ENCODE assay signal across 8 cellular contexts in the genomic region with DNA sequence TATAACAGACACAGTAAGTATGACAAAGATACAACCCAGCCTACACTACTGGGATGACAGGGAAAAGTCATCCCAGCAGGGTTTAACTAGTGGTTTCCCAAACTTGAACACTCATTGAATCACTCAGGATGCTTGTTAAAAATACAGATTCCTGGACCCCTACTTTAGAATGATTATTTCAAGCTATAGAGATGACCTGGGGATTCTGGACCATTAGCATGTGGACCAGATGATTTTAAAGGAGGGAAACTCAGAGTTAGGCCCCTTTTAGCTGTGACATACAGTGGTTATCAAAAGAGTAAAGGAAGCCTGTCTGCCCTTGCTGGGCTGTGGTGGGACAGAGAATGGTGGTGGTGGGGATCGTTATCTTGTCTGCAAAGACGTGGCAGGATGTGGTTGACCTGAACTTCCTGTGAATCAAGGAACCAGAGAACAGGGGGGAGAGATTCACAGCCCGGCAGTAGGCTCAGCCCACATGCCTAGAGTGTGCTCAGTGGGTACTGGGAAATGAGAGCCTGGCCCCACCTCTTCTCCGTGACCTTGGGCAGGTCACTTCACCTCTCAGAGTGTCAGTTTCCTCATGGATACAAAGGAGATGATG.
DNase-seq lines count a peak whose midpoint lies in the region; ATAC-seq, FAIRE-seq and TF ChIP-seq lines count a peak whose summit lies in the region.

No MANE protein-coding gene starts in this region.

- H3K4me3 ChIP-seq in liver (ENCODE audit: low read depth in 1 of 3, low read length in 3 of 3): no peak overlapping the region
- H3K4me3 ChIP-seq in HepG2 (replicated peaks in 1 of 3; ENCODE audit: insufficient read depth in 1 of 3, low read depth in 2 of 3, low read length in 3 of 3): no peak overlapping the region
- H3K4me3 ChIP-seq in muscle layer of duodenum (ENCODE audit: low read depth in 1 of 2, low read length in 2 of 2): no peak overlapping the region
- no peak overlapping the region for H3K4me3 ChIP-seq in upper lobe of right lung

- no peak for TF ChIP-seq RAD21 in liver (IDR thresholded peaks at IDR 0.05)
- no peak for TF ChIP-seq RAD21 in HepG2 (CRISPR knock-in tag; IDR thresholded peaks at IDR 0.05)

- intact Hi-C loops in HepG2 (cut with micrococcal nuclease; ENCODE audit: unreplicated experiment) (no loop called here), upper lobe of right lung (cut with DNase I) (no loop called here)

- 64% methylated on average over 4 of the region's 4 CpGs for WGBS in liver
- 6% methylated on average over 3 of the region's 4 CpGs for WGBS in HepG2 (ENCODE audit: low lambda C conversion rate)

- no peak overlapping the region for H3K9ac ChIP-seq in liver (ENCODE audit: low read depth in 1 of 2, low read length in 2 of 2)
- no peak overlapping the region for H3K9ac ChIP-seq in HepG2 (ENCODE audit: insufficient read depth, low read depth, low read length)

- no peaks in the 10 kb centered on the region for H3K9me3 ChIP-seq in liver (ENCODE audit: control insufficient read depth in 4 of 4, low read length in 3 of 4)
- no peaks in the 10 kb centered on the region for H3K9me3 ChIP-seq in HepG2 (ENCODE audit: low read length)
- H3K9me3 ChIP-seq in muscle layer of duodenum (ENCODE audit: control insufficient read depth in 1 of 2, low read length in 2 of 2): peaks cover 0 to under 1% of the 10 kb centered on the region in 2 donors
- no peaks in the 10 kb centered on the region for H3K9me3 ChIP-seq in upper lobe of right lung

- no peak overlapping the region for H3K27ac ChIP-seq in liver (ENCODE audit: low read depth in 1 of 2, low read length in 2 of 2)
- H3K27ac ChIP-seq in HepG2 (ENCODE audit: extremely low read length, insufficient read depth, low read length): no peak overlapping the region
- peak overlapping the region; percentile 25 for H3K27ac ChIP-seq in muscle layer of duodenum (ENCODE audit: low read length)
- no peak overlapping the region for H3K27ac ChIP-seq in upper lobe of right lung

- CTCF ChIA-PET in HepG2 (lab: Yijun Ruan, JAX; ENCODE audit: low intra/inter-chr PET ratio, low total read pairs): no interaction called here

- no peak for TF ChIP-seq POLR2A in HepG2 (IDR thresholded peaks at IDR 0.05; ENCODE audit: insufficient read depth in 1 of 2, low read depth in 2 of 2, low read length in 2 of 2)

- H3K4me1 ChIP-seq in liver (ENCODE audit: control insufficient read depth in 4 of 4, insufficient read depth in 4 of 4, low read length in 3 of 4) (no peaks in the 10 kb centered on the region), HepG2 (ENCODE audit: insufficient read depth, low read length) (no peaks in the 10 kb centered on the region), muscle layer of duodenum (ENCODE audit: control insufficient read depth in 1 of 2, insufficient read depth in 2 of 2, low read length in 2 of 2) (peaks cover 0 to 4% of the 10 kb centered on the region in 2 donors), upper lobe of right lung (peaks cover 33% of the 10 kb centered on the region)

- FAIRE-seq in HepG2 (lab: Jason Lieb, UNC): no peak

- BruUV-seq in HepG2 (replicated peaks; lab: Mats Ljungman, UMichigan): no TSS peak

- H4K20me1 ChIP-seq in HepG2 (ENCODE audit: insufficient read depth, low read length): peaks cover under 1% of the 10 kb centered on the region; the same call in 1 of the 2 replicates

- in situ Hi-C loops in HepG2 (cut with HindIII; ENCODE audit: extremely low pct_ligation_motif_present, low pct_unique_long_range_greater_than_20kb): no loop called here

- TF ChIP-seq CTCF in liver (IDR thresholded peaks at IDR 0.05; ENCODE audit: low read depth, low read length, missing input control) (no peak), HepG2 (CRISPR knock-in tag; IDR thresholded peaks at IDR 0.05) (no peak), upper lobe of right lung (IDR thresholded peaks at IDR 0.05) (no peak)

- no peak overlapping the region for H2AFZ ChIP-seq in HepG2 (ENCODE audit: low read length)

- DNase-seq in HepG2 (ENCODE audit: low spot score): no peak
- DNase-seq in SW480 (ENCODE audit: low spot score): peak; percentile 93
- peak; percentile 83 for DNase-seq in activated naive CD4-positive, alpha-beta T cell treated with anti-CD3 and anti-CD28 coated beads, Interleukin-2, amount 50 U/mL, for 16 hours
- no peak for DNase-seq in upper lobe of right lung
- DNase-seq in DMS 273 treated with DMSO at 0.1 percent for 48 hours (lab: John Stamatoyannopoulos, UW): no peak

- no peaks in the 10 kb centered on the region for H3K27me3 ChIP-seq in liver (ENCODE audit: control insufficient read depth in 4 of 4, insufficient read depth in 4 of 4, low read length in 3 of 4)
- H3K27me3 ChIP-seq in HepG2 (ENCODE audit: control insufficient read depth in 1 of 2, insufficient read depth in 2 of 2, low read length in 2 of 2): peaks cover 0 to 1% of the 10 kb centered on the region in 2 experiments; a peak in 2 of 5 replicates
- no peaks in the 10 kb centered on the region for H3K27me3 ChIP-seq in muscle layer of duodenum (ENCODE audit: low read depth, low read length)
- no peaks in the 10 kb centered on the region for H3K27me3 ChIP-seq in upper lobe of right lung

- no peak overlapping the region for H3K4me2 ChIP-seq in HepG2 (ENCODE audit: low read depth, low read length)

- POLR2A ChIA-PET in HepG2 (lab: Yijun Ruan, JAX): no interaction called here

- TF ChIP-seq EP300 in HepG2 (IDR thresholded peaks at IDR 0.05; ENCODE audit: low read depth in 2 of 2, low read length in 2 of 2): no peak
- no peak for TF ChIP-seq EP300 in HepG2 (CRISPR knock-in tag; IDR thresholded peaks at IDR 0.05; ENCODE audit: borderline replicate concordance)

- ATAC-seq in HepG2 (no peak), upper lobe of right lung (peak; percentile 69), GM18870 (IDR thresholded peaks at IDR 0.05; ENCODE audit: unreplicated experiment) (no peak)

- H3K79me2 ChIP-seq in HepG2 (ENCODE audit: insufficient read depth, low read length): no peaks in the 10 kb centered on the region

- H3K36me3 ChIP-seq in liver (ENCODE audit: control insufficient read depth in 4 of 4, insufficient read depth in 3 of 4, low read depth in 1 of 4, low read length in 3 of 4) (no peaks in the 10 kb centered on the region), HepG2 (replicated peaks in 1 of 2; ENCODE audit: control insufficient read depth in 1 of 2, insufficient read depth in 2 of 2, low read length in 2 of 2) (no peaks in the 10 kb centered on the region), muscle layer of duodenum (ENCODE audit: control insufficient read depth in 1 of 2, insufficient read depth in 2 of 2, low read length in 2 of 2) (no peaks in the 10 kb centered on the region), upper lobe of right lung (no peaks in the 10 kb centered on the region)

TF ChIP-seq in liver, 16 proteins besides CTCF, POLR2A, EP300 and RAD21:
- TF ChIP-seq, protein P1, sequence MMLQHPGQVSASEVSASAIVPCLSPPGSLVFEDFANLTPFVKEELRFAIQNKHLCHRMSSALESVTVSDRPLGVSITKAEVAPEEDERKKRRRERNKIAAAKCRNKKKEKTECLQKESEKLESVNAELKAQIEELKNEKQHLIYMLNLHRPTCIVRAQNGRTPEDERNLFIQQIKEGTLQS (IDR thresholded peaks at IDR 0.05): no peak
- TF ChIP-seq GABPA (IDR thresholded peaks at IDR 0.05 in 1 of 2, conservative IDR thresholded peaks at IDR 0.05 in 1 of 2): peak; percentile 24 to 36

TF ChIP-seq in HepG2, 621 proteins besides CTCF, POLR2A, EP300 and RAD21:
- TF ChIP-seq HNRNPUL1 (IDR thresholded peaks at IDR 0.05; ENCODE audit: low read depth, low read length) (no peak), MAFG (CRISPR knock-in tag; IDR thresholded peaks at IDR 0.05) (no peak), KDM2A (CRISPR knock-in tag; IDR thresholded peaks at IDR 0.05; ENCODE audit: borderline replicate concordance, low read depth) (no peak), HNRNPLL (IDR thresholded peaks at IDR 0.05; ENCODE audit: low read depth, low read length, poor library complexity, severe bottlenecking) (no peak), RFXANK (CRISPR knock-in tag; IDR thresholded peaks at IDR 0.05) (no peak), RCOR2 (CRISPR knock-in tag; IDR thresholded peaks at IDR 0.05) (no peak), ZNF296 (CRISPR knock-in tag; conservative IDR thresholded peaks at IDR 0.05) (no peak), ZSCAN12 (CRISPR knock-in tag; IDR thresholded peaks at IDR 0.05) (no peak)
- TF ChIP-seq, protein P2, sequence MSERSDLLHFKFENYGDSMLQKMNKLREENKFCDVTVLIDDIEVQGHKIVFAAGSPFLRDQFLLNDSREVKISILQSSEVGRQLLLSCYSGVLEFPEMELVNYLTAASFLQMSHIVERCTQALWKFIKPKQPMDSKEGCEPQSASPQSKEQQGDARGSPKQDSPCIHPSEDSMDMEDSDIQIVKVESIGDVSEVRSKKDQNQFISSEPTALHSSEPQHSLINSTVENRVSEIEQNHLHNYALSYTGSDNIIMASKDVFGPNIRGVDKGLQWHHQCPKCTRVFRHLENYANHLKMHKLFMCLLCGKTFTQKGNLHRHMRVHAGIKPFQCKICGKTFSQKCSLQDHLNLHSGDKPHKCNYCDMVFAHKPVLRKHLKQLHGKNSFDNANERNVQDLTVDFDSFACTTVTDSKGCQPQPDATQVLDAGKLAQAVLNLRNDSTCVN (CRISPR knock-in tag; IDR thresholded peaks at IDR 0.05; ENCODE audit: borderline replicate concordance): no peak

Comparison
In these comparisons a context has a peak if more than half of its experiments do, and no peak if none do; other contexts are left out.
1. DNase-seq: peak in SW480 (single experiment) and activated naive CD4-positive, alpha-beta T cell treated with anti-CD3 and anti-CD28 coated beads, Interleukin-2, amount 50 U/mL, for 16 hours (single experiment); none in HepG2 (single experiment), upper lobe of right lung (single experiment) and DMS 273 treated with DMSO at 0.1 percent for 48 hours (single experiment).